In genomic region chr12:21683115-21683514, GRCh38 we compare ENCODE assay signal across 23 cellular contexts.
"Had no signal": no experiment of that assay in that cellular context is flagged by ENCODE, and none has a peak within 500 bp of the region (broad histone marks: within the 10 kb centered on the region; RNA-seq: fewer than 3 reads in every experiment).

No MANE protein-coding gene starts in this region.

- H3K27ac ChIP-seq: coronary artery, gastrocnemius medialis, hepatocyte, lower lobe of right lung, neural progenitor cell, ovary, suprapubic skin, thyroid gland, upper lobe of left lung, uterus had no signal

- H3K4me1 Mint-ChIP-seq: memory B cell; mesothelial cell of epicardium; natural killer cell; neural progenitor cell; stimulated activated effector memory CD8-positive, alpha-beta T cell treated with anti-CD3 and anti-CD28 coated beads, Interleukin-12 subunit alpha, Interleukin-12 subunit beta, amount 100 ng/mL, for 72 hours had no signal

- H3K9me3 Mint-ChIP-seq: memory B cell; natural killer cell; stimulated activated effector memory CD8-positive, alpha-beta T cell treated with anti-CD3 and anti-CD28 coated beads, Interleukin-12 subunit alpha, Interleukin-12 subunit beta, amount 100 ng/mL, for 72 hours had no signal

- H3K27ac Mint-ChIP-seq: memory B cell; mesothelial cell of epicardium; natural killer cell; neural progenitor cell; stimulated activated effector memory CD8-positive, alpha-beta T cell treated with anti-CD3 and anti-CD28 coated beads, Interleukin-12 subunit alpha, Interleukin-12 subunit beta, amount 100 ng/mL, for 72 hours had no signal

- H3K9me3 ChIP-seq: gastrocnemius medialis, lower lobe of right lung, ovary, suprapubic skin, thyroid gland, upper lobe of left lung, uterus had no signal

- H3K4me2 ChIP-seq: hepatocyte, neural progenitor cell had no signal

- FAIRE-seq: kidney had no signal

- H3K4me3 Mint-ChIP-seq: memory B cell; mesothelial cell of epicardium; natural killer cell; neural progenitor cell; stimulated activated effector memory CD8-positive, alpha-beta T cell treated with anti-CD3 and anti-CD28 coated beads, Interleukin-12 subunit alpha, Interleukin-12 subunit beta, amount 100 ng/mL, for 72 hours had no signal

- H3K36me3 Mint-ChIP-seq: memory B cell; mesothelial cell of epicardium; natural killer cell; neural progenitor cell; stimulated activated effector memory CD8-positive, alpha-beta T cell treated with anti-CD3 and anti-CD28 coated beads, Interleukin-12 subunit alpha, Interleukin-12 subunit beta, amount 100 ng/mL, for 72 hours had no signal

- DNase-seq: effector CD4-positive, alpha-beta T cell; gastrocnemius medialis; glutamatergic neuron; kidney; left colon; lower lobe of right lung; natural killer cell; nucleus accumbens; ovary; right cardiac atrium; stimulated activated CD4-positive, alpha-beta T cell treated with anti-CD3 and anti-CD28 coated beads, Interleukin-4, amount 100 ng/mL, for 1 hour; stimulated activated CD8-positive, alpha-beta memory T cell treated with anti-CD3 and anti-CD28 coated beads, Interleukin-4, amount 100 ng/mL, for 48 hours; stimulated activated naive CD8-positive, alpha-beta T cell treated with anti-CD3 and anti-CD28 coated beads, Interleukin-15, Interleukin-2, amounts not matched to agents 100 U/mL and 50 U/mL, for 24 hours; thyroid gland; upper lobe of left lung; uterus had no signal

- H3K79me2 ChIP-seq: hepatocyte had no signal

- H3K4me3 ChIP-seq: coronary artery, gastrocnemius medialis, hepatocyte, lower lobe of right lung, neural progenitor cell, ovary, suprapubic skin, thyroid gland, upper lobe of left lung, uterus had no signal

- H3K27me3 ChIP-seq: gastrocnemius medialis, hepatocyte, neural progenitor cell, ovary, suprapubic skin, thyroid gland, upper lobe of left lung, uterus had no signal

- H2AFZ ChIP-seq: hepatocyte, neural progenitor cell had no signal

- H3K4me1 ChIP-seq: neural progenitor cell, thyroid gland, uterus had no signal

- ATAC-seq: gastrocnemius medialis; left colon; lower lobe of right lung; natural killer cell; stimulated activated effector memory CD8-positive, alpha-beta T cell treated with anti-CD3 and anti-CD28 coated beads, Interleukin-12 subunit alpha, Interleukin-12 subunit beta, amount 100 ng/mL, for 72 hours; stimulated activated naive CD8-positive, alpha-beta T cell treated with anti-CD3 and anti-CD28 coated beads, Interleukin-15, Interleukin-2, amounts not matched to agents 100 U/mL and 50 U/mL, for 24 hours had no signal

- H3K36me3 ChIP-seq: gastrocnemius medialis, lower lobe of right lung, neural progenitor cell, ovary, suprapubic skin, thyroid gland, upper lobe of left lung, uterus had no signal
